19 cellular contexts compared by ENCODE assay signal in genomic region chr7:138477081-138477578, GRCh38. TPM values are rescaled to one million over a fixed set of nuclear protein-coding genes. Genes with fewer than 3 reads are reported as not detected.
DNase-seq lines count a peak whose midpoint lies in the region; ATAC-seq and TF ChIP-seq lines count a peak whose summit lies in the region.
"Had no signal": no experiment of that assay in that cellular context is flagged by ENCODE, and none has a peak within 500 bp of the region (broad histone marks: within the 10 kb centered on the region; RNA-seq: fewer than 3 reads in every experiment).

No MANE protein-coding gene starts in this region.

- H3K27me3 ChIP-seq in GM23338 (ENCODE audit: insufficient read depth) (no peaks in the 10 kb centered on the region), SJCRH30 (no peaks in the 10 kb centered on the region)

- H4K20me1 ChIP-seq in GM23338 (replicated peaks; ENCODE audit: insufficient read depth), result peaks cover 79% of the 10 kb centered on the region

- peak overlapping the region; percentile 41 for H3K4me2 ChIP-seq in GM23338

- intact Hi-C loops in left cardiac atrium (cut with DNase I), result no loop called here

- no peak overlapping the region for H2AFZ ChIP-seq in GM23338

- no peaks in the 10 kb centered on the region for H3K36me3 ChIP-seq in GM23338 (ENCODE audit: insufficient read depth)
- H3K36me3 ChIP-seq in SJCRH30, result no peaks in the 10 kb centered on the region

- DNase-seq in GM23338 (ENCODE audit: low spot score), result no peak
- no peak for DNase-seq in T-helper 17 cell
- no peak for DNase-seq in mesothelial cell of epicardium (ENCODE audit: low spot score in 2 of 2, unreplicated experiment in 2 of 2)
- DNase-seq in OCI-M2 (lab: John Stamatoyannopoulos, UW; ENCODE audit: unreplicated experiment), result no peak
- no peak for DNase-seq in left cardiac atrium
- no peak for DNase-seq in AG08395 (ENCODE audit: low spot score)
- DNase-seq in SJCRH30, result no peak
- DNase-seq: activated CD4-positive, alpha-beta T cell treated with anti-CD3 and anti-CD28 coated beads, Interleukin-2, amount 10 ng/mL, durations not matched to agents 7 days and 5 days; activated naive CD8-positive, alpha-beta T cell treated with anti-CD3 and anti-CD28 coated beads for 36 hours; DMS 273 treated with DMSO at 0.1 percent for 48 hours; GDM1; HCEC 1CT; MM.1S; NCI-H1417 treated with DMSO at 0.1 percent for 48 hours; NCI-H2171 treated with DMSO at 0.1 percent for 48 hours; occipital lobe had no signal

- ATAC-seq in GM23338 (no peak), T-helper 17 cell (no peak), left cardiac atrium (no peak)
- ATAC-seq: activated T-helper 17 cell treated with anti-CD3 and anti-CD28 coated beads, Interleukin-2, amount 50 U/mL, for 72 hours had no signal

- no peaks in the 10 kb centered on the region; the same call in 2 of the 3 replicates for H3K9me3 Mint-ChIP-seq in GM23338
- H3K9me3 Mint-ChIP-seq in mesothelial cell of epicardium, result no peaks in the 10 kb centered on the region
- H3K9me3 Mint-ChIP-seq: activated CD4-positive, alpha-beta T cell treated with anti-CD3 and anti-CD28 coated beads, Interleukin-2, amount 10 ng/mL, durations not matched to agents 7 days and 5 days; activated T-helper 17 cell treated with anti-CD3 and anti-CD28 coated beads, Interleukin-2, amount 50 U/mL, for 72 hours had no signal

- H3K36me3 Mint-ChIP-seq in GM23338 (ENCODE audit: low read depth) (peaks cover 10% of the 10 kb centered on the region; the same call in 2 of the 3 replicates), T-helper 17 cell (ENCODE audit: low read depth) (no peaks in the 10 kb centered on the region), mesothelial cell of epicardium (peaks cover 2% of the 10 kb centered on the region)

- no peak overlapping the region for H3K4me3 Mint-ChIP-seq in GM23338
- peak overlapping the region; percentile 21 for H3K4me3 Mint-ChIP-seq in T-helper 17 cell
- no peak overlapping the region for H3K4me3 Mint-ChIP-seq in mesothelial cell of epicardium
- H3K4me3 Mint-ChIP-seq: activated CD4-positive, alpha-beta T cell treated with anti-CD3 and anti-CD28 coated beads, Interleukin-2, amount 10 ng/mL, durations not matched to agents 7 days and 5 days; activated naive CD8-positive, alpha-beta T cell treated with anti-CD3 and anti-CD28 coated beads for 36 hours; activated T-helper 17 cell treated with anti-CD3 and anti-CD28 coated beads, Interleukin-2, amount 50 U/mL, for 72 hours; CD14-positive monocyte had no signal

- no peaks in the 10 kb centered on the region for H3F3A ChIP-seq in GM23338 (replicated peaks; ENCODE audit: low read depth)

- no peak overlapping the region for H3K27ac Mint-ChIP-seq in GM23338
- no peak overlapping the region for H3K27ac Mint-ChIP-seq in T-helper 17 cell
- peak overlapping the region; percentile 65 for H3K27ac Mint-ChIP-seq in mesothelial cell of epicardium
- H3K27ac Mint-ChIP-seq: activated CD4-positive, alpha-beta T cell treated with anti-CD3 and anti-CD28 coated beads, Interleukin-2, amount 10 ng/mL, durations not matched to agents 7 days and 5 days; activated naive CD8-positive, alpha-beta T cell treated with anti-CD3 and anti-CD28 coated beads for 36 hours; activated T-helper 17 cell treated with anti-CD3 and anti-CD28 coated beads, Interleukin-2, amount 50 U/mL, for 72 hours had no signal

- peaks cover 3% of the 10 kb centered on the region for H3K27me3 Mint-ChIP-seq in GM23338 (ENCODE audit: insufficient read depth, low read depth, poor library complexity)
- H3K27me3 Mint-ChIP-seq in T-helper 17 cell, result no peaks in the 10 kb centered on the region
- no peaks in the 10 kb centered on the region for H3K27me3 Mint-ChIP-seq in mesothelial cell of epicardium (ENCODE audit: low read depth)
- H3K27me3 Mint-ChIP-seq: activated CD4-positive, alpha-beta T cell treated with anti-CD3 and anti-CD28 coated beads, Interleukin-2, amount 10 ng/mL, durations not matched to agents 7 days and 5 days; activated naive CD8-positive, alpha-beta T cell treated with anti-CD3 and anti-CD28 coated beads for 36 hours; activated T-helper 17 cell treated with anti-CD3 and anti-CD28 coated beads, Interleukin-2, amount 50 U/mL, for 72 hours had no signal

- no peaks in the 10 kb centered on the region for H3K9me2 ChIP-seq in GM23338 (ENCODE audit: insufficient read depth)

- peak overlapping the region; percentile 96 for H3K27ac ChIP-seq in 22Rv1
- peak overlapping the region; percentile 77; the same call in 1 of the 2 replicates for H3K27ac ChIP-seq in GM23338 (ENCODE audit: low read depth)
- no peak overlapping the region for H3K27ac ChIP-seq in SJCRH30

- H3K79me2 ChIP-seq in GM23338 (replicated peaks; ENCODE audit: insufficient read depth), result peaks cover 100% of the 10 kb centered on the region

- H3K9me3 ChIP-seq in T-helper 17 cell (ENCODE audit: control insufficient read depth, low read length, poor library complexity, severe bottlenecking), result no peaks in the 10 kb centered on the region
- H3K9me3 ChIP-seq in SJCRH30 (replicated peaks), result no peaks in the 10 kb centered on the region

- peaks cover 59% of the 10 kb centered on the region for H3K4me1 ChIP-seq in GM23338 (ENCODE audit: insufficient read depth)
- H3K4me1 ChIP-seq in SJCRH30, result peaks cover 3% of the 10 kb centered on the region; the same call in 1 of the 2 replicates

- peaks cover 60% of the 10 kb centered on the region for H3K4me1 Mint-ChIP-seq in GM23338
- H3K4me1 Mint-ChIP-seq in T-helper 17 cell, result peaks cover 46% of the 10 kb centered on the region
- peaks cover 33% of the 10 kb centered on the region for H3K4me1 Mint-ChIP-seq in mesothelial cell of epicardium

- H3K4me3 ChIP-seq in GM23338, result no peak overlapping the region
- H3K4me3 ChIP-seq in SJCRH30, result no peak overlapping the region

- TF ChIP-seq CTCF in 22Rv1 (IDR thresholded peaks at IDR 0.05) (no peak), GM23338 (conservative IDR thresholded peaks at IDR 0.05; ENCODE audit: low read depth in 2 of 2) (no peak), mesothelial cell of epicardium (IDR thresholded peaks at IDR 0.05; ENCODE audit: unreplicated experiment) (no peak)

TF ChIP-seq in GM23338, 12 proteins besides CTCF, POLR2A, EP300 and RAD21:
- TF ChIP-seq, protein P1, sequence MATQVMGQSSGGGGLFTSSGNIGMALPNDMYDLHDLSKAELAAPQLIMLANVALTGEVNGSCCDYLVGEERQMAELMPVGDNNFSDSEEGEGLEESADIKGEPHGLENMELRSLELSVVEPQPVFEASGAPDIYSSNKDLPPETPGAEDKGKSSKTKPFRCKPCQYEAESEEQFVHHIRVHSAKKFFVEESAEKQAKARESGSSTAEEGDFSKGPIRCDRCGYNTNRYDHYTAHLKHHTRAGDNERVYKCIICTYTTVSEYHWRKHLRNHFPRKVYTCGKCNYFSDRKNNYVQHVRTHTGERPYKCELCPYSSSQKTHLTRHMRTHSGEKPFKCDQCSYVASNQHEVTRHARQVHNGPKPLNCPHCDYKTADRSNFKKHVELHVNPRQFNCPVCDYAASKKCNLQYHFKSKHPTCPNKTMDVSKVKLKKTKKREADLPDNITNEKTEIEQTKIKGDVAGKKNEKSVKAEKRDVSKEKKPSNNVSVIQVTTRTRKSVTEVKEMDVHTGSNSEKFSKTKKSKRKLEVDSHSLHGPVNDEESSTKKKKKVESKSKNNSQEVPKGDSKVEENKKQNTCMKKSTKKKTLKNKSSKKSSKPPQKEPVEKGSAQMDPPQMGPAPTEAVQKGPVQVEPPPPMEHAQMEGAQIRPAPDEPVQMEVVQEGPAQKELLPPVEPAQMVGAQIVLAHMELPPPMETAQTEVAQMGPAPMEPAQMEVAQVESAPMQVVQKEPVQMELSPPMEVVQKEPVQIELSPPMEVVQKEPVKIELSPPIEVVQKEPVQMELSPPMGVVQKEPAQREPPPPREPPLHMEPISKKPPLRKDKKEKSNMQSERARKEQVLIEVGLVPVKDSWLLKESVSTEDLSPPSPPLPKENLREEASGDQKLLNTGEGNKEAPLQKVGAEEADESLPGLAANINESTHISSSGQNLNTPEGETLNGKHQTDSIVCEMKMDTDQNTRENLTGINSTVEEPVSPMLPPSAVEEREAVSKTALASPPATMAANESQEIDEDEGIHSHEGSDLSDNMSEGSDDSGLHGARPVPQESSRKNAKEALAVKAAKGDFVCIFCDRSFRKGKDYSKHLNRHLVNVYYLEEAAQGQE (IDR thresholded peaks at IDR 0.05; ENCODE audit: unreplicated experiment), result no peak
- no peak for TF ChIP-seq ZNF331 (CRISPR knock-in tag; IDR thresholded peaks at IDR 0.05; ENCODE audit: low read depth)
- no peak for TF ChIP-seq EZH2 (IDR thresholded peaks at IDR 0.05; ENCODE audit: low read depth, unreplicated experiment)
- no peak for TF ChIP-seq NANOG (IDR thresholded peaks at IDR 0.05; ENCODE audit: borderline replicate concordance)

RNA-seq across cellular contexts. Expression of gene TRIM24, which starts 17.1 kb away (rescaled TPM):
- 120 and 126 TPM in 2 replicates for total RNA-seq in GM23338 (2014; rRNA removed; shearing (Covaris generic))
- 61.2 and 67.0 TPM in 2 replicates for polyA plus RNA-seq in GM23338 (2016; fragmentation: Nextera tagmentation; extraction: Ambion mirVana)
- total RNA-seq in T-helper 17 cell, result 10 to 100 TPM; 14.3 to 16.6 TPM
- total RNA-seq in mesothelial cell of epicardium, result 85.3 to 89.3 TPM (median 86.6 TPM) in 3 replicates
- total RNA-seq in left cardiac atrium, result 10 to 100 TPM; 14.9 to 15.2 TPM
- total RNA-seq in SJCRH30 (2014; rRNA removed; shearing (Covaris generic)), result 36.4 and 40.0 TPM in 2 replicates
